In genomic region chr2:106192752-106193490, GRCh38 we compare ENCODE assay signal across 8 cellular contexts. TPM values are rescaled to one million over a fixed set of nuclear protein-coding genes. Genes with fewer than 3 reads are reported as not detected.
DNase-seq lines count a peak whose midpoint lies in the region; ATAC-seq lines count a peak whose summit lies in the region.

No MANE protein-coding gene starts in this region.

- H3K4me1 ChIP-seq in HUES48 (ENCODE audit: control insufficient read depth, insufficient read depth, low read length): peaks cover 41% of the 10 kb centered on the region

- peak overlapping the region; percentile 86 for H3K4me3 ChIP-seq in HUES48 (ENCODE audit: low read depth, low read length)
- H3K4me3 ChIP-seq in iPS-18c (ENCODE audit: insufficient read depth, low read depth, low read length): peak overlapping the region; percentile 82

- H3K9me3 ChIP-seq in HUES48 (ENCODE audit: control insufficient read depth, insufficient read depth, low read length): no peaks in the 10 kb centered on the region
- no peaks in the 10 kb centered on the region for H3K9me3 ChIP-seq in iPS-18c (ENCODE audit: control insufficient read depth, insufficient read depth, low read length)

- peaks cover 9% of the 10 kb centered on the region; the same call in 1 of the 2 replicates for H3K36me3 ChIP-seq in HUES48 (ENCODE audit: control insufficient read depth, insufficient read depth, low read length)

- peak overlapping the region; percentile 73 for H3K4me3 Mint-ChIP-seq in activated naive CD8-positive, alpha-beta T cell treated with anti-CD3 and anti-CD28 coated beads for 36 hours

- H3K27me3 ChIP-seq in HUES48 (ENCODE audit: control insufficient read depth, insufficient read depth, low read length): no peaks in the 10 kb centered on the region

- ATAC-seq in GM21526 (IDR thresholded peaks at IDR 0.05; ENCODE audit: low FRiP score, unreplicated experiment): peak; percentile 32

- peaks cover 34% of the 10 kb centered on the region for H3K36me3 Mint-ChIP-seq in activated naive CD8-positive, alpha-beta T cell treated with anti-CD3 and anti-CD28 coated beads for 36 hours

- H3K9me3 Mint-ChIP-seq in activated naive CD8-positive, alpha-beta T cell treated with anti-CD3 and anti-CD28 coated beads for 36 hours: no peaks in the 10 kb centered on the region

- peak overlapping the region; percentile 69 for H3K27ac Mint-ChIP-seq in activated naive CD8-positive, alpha-beta T cell treated with anti-CD3 and anti-CD28 coated beads for 36 hours

- no peak overlapping the region for H3K9ac ChIP-seq in HUES48 (ENCODE audit: low read depth, low read length)

- H3K27ac ChIP-seq in HUES48 (ENCODE audit: low read depth, low read length): peak overlapping the region; percentile 76

- DNase-seq in ELF-1 (ENCODE audit: low read depth, low spot score) (peak; percentile 51), SIG-M5 (lab: John Stamatoyannopoulos, UW) (peak; percentile 96), KG1 (lab: John Stamatoyannopoulos, UW) (no peak)
- DNase-seq in activated naive CD8-positive, alpha-beta T cell treated with anti-CD3 and anti-CD28 coated beads for 36 hours: peak; percentile 72
- DNase-seq in stimulated activated CD4-positive, alpha-beta T cell treated with anti-CD3 and anti-CD28 coated beads, Interleukin-12 subunit alpha, Interleukin-12 subunit beta, amount 100 ng/mL, for 4 hours: peak; percentile 42

- H3K27me3 Mint-ChIP-seq in activated naive CD8-positive, alpha-beta T cell treated with anti-CD3 and anti-CD28 coated beads for 36 hours: no peaks in the 10 kb centered on the region

- peaks cover 47% of the 10 kb centered on the region for H3K4me1 Mint-ChIP-seq in activated naive CD8-positive, alpha-beta T cell treated with anti-CD3 and anti-CD28 coated beads for 36 hours

RNA-seq across cellular contexts. Expression of gene UXS1, which starts 1.2 kb away (rescaled TPM):
- total RNA-seq in activated naive CD8-positive, alpha-beta T cell treated with anti-CD3 and anti-CD28 coated beads for 36 hours: 10 to 100 TPM; 43.4 to 44.5 TPM
